ENCODE assay signal across 12 cellular contexts in genomic region chr2:98623657-98624056, GRCh38. TPM values are rescaled to one million over a fixed set of nuclear protein-coding genes. Genes with fewer than 3 reads are reported as not detected.
DNase-seq lines count a peak whose midpoint lies in the region; ATAC-seq, FAIRE-seq and TF ChIP-seq lines count a peak whose summit lies in the region.
"Had no signal": no experiment of that assay in that cellular context is flagged by ENCODE, and none has a peak within 500 bp of the region (broad histone marks: within the 10 kb centered on the region; RNA-seq: fewer than 3 reads in every experiment).

No MANE protein-coding gene starts in this region.

- ATAC-seq in K562 (peak; percentile 29; the same call in 1 of the 3 replicates), left colon (peak; percentile 13), aorta (ENCODE audit: low FRiP score) (peak; percentile 69)
- ATAC-seq in stimulated activated memory B cell treated with anti-CD40 and anti-IgM and Interleukin-4, amounts not matched to agents 10 μg/mL and 1 μg/mL and 100 μg/mL, for 72 hours, result no peak

- dilution Hi-C loops in mammary epithelial cell (cut with HindIII; ENCODE audit: low sequenced_read_pairs), result no loop called here

- H3K36me3 Mint-ChIP-seq in MCF 10A (ENCODE audit: insufficient read depth, unreplicated experiment), result peaks cover 11% of the 10 kb centered on the region
- H3K36me3 Mint-ChIP-seq in stimulated activated memory B cell treated with anti-CD40 and anti-IgM and Interleukin-4, amounts not matched to agents 10 μg/mL and 1 μg/mL and 100 μg/mL, for 72 hours, result peaks cover 7% of the 10 kb centered on the region

- POLR2A ChIA-PET in MCF 10A (lab: Yijun Ruan, JAX), result no interaction called here
- POLR2A ChIA-PET in K562 (lab: Yijun Ruan, JAX), result no interaction called here

- H3K9me2 ChIP-seq in hepatocyte (replicated peaks; ENCODE audit: insufficient read depth), result no peaks in the 10 kb centered on the region

- no peaks in the 10 kb centered on the region for H3K9me1 ChIP-seq in K562 (ENCODE audit: control insufficient read depth, insufficient read depth, low read length)

- H3K27me3 ChIP-seq in mammary epithelial cell (ENCODE audit: insufficient read depth, low read length) (no peaks in the 10 kb centered on the region), K562 (ENCODE audit: control insufficient read depth in 2 of 2, insufficient read depth in 2 of 2, low read length in 2 of 2) (peaks cover 0 to 2% of the 10 kb centered on the region in 2 experiments; a peak in 1 of 5 replicates), aorta (ENCODE audit: control insufficient read depth in 1 of 2, insufficient read depth in 2 of 2, low read length in 1 of 2) (no peaks in the 10 kb centered on the region), hepatocyte (no peaks in the 10 kb centered on the region)

- no peak overlapping the region for H3K4me2 ChIP-seq in mammary epithelial cell (ENCODE audit: insufficient read depth, low read depth, low read length)
- no peak overlapping the region for H3K4me2 ChIP-seq in K562 (ENCODE audit: insufficient read depth, low read length)
- no peak overlapping the region for H3K4me2 ChIP-seq in hepatocyte
- H3K4me2 ChIP-seq: PC-9, smooth muscle cell had no signal

- WGBS in mammary epithelial cell (ENCODE audit: low coverage, missing lambda C conversion rate), result 62% methylated on average over 3 of the region's 5 CpGs
- WGBS in K562 (ENCODE audit: insufficient coverage, low coverage, missing lambda C conversion rate), result 20% methylated on average over 4 of the region's 5 CpGs
- WGBS in aorta, 2 donors, result 73 to 78% methylated on average over 5 of the region's 5 CpGs
- 90% methylated on average over 5 of the region's 5 CpGs for WGBS in hepatocyte (ENCODE audit: low lambda C conversion rate, missing lambda C conversion rate)

- intact Hi-C loops in MCF 10A (cut with micrococcal nuclease) (no loop called here), mammary epithelial cell (cut with micrococcal nuclease) (no loop called here), K562 (cut with micrococcal nuclease) (no loop called here), left colon (cut with DNase I, micrococcal nuclease) (no loop called here), aorta (cut with DNase I) (no loop called here)

- TF ChIP-seq CTCF in MCF 10A (IDR thresholded peaks at IDR 0.05; ENCODE audit: unreplicated experiment), result no peak
- no peak for TF ChIP-seq CTCF in mammary epithelial cell (conservative IDR thresholded peaks at IDR 0.05 in 1 of 2, IDR thresholded peaks at IDR 0.05 in 1 of 2; ENCODE audit: extremely low read depth in 1 of 2, insufficient read depth in 1 of 2, low read depth in 1 of 2, low read length in 2 of 2)
- TF ChIP-seq CTCF in K562 (IDR thresholded peaks at IDR 0.05 in 2 of 3, conservative IDR thresholded peaks at IDR 0.05 in 1 of 3; ENCODE audit: insufficient read depth in 2 of 3, low read depth in 1 of 3, low read length in 3 of 3), result no peak
- TF ChIP-seq CTCF in hepatocyte (IDR thresholded peaks at IDR 0.05; ENCODE audit: poor library complexity), result no peak

- no peaks in the 10 kb centered on the region for H4K20me1 ChIP-seq in mammary epithelial cell (ENCODE audit: insufficient read depth, low read length)
- no peaks in the 10 kb centered on the region for H4K20me1 ChIP-seq in K562 (replicated peaks; ENCODE audit: control insufficient read depth, insufficient read depth, low read length)
- no peaks in the 10 kb centered on the region for H4K20me1 ChIP-seq in hepatocyte (ENCODE audit: insufficient read depth, poor library complexity, severe bottlenecking)

- in situ Hi-C loops in mammary epithelial cell (cut with MboI; ENCODE audit: low sequenced_read_pairs in 2 of 2) (no loop called here), K562 (cut with MboI) (no loop called here)

- H3K27ac Mint-ChIP-seq in MCF 10A (ENCODE audit: low read depth, unreplicated experiment), result no peak overlapping the region
- no peak overlapping the region for H3K27ac Mint-ChIP-seq in stimulated activated memory B cell treated with anti-CD40 and anti-IgM and Interleukin-4, amounts not matched to agents 10 μg/mL and 1 μg/mL and 100 μg/mL, for 72 hours

- H3K9me3 Mint-ChIP-seq in MCF 10A (ENCODE audit: unreplicated experiment), result no peaks in the 10 kb centered on the region
- H3K9me3 Mint-ChIP-seq in stimulated activated memory B cell treated with anti-CD40 and anti-IgM and Interleukin-4, amounts not matched to agents 10 μg/mL and 1 μg/mL and 100 μg/mL, for 72 hours, result no peaks in the 10 kb centered on the region

- H3K9me3 ChIP-seq in mammary epithelial cell (replicated peaks; ENCODE audit: insufficient read depth, low read length), result no peaks in the 10 kb centered on the region
- H3K9me3 ChIP-seq in K562 (replicated peaks; ENCODE audit: control insufficient read depth, insufficient read depth, low read depth, low read length), result no peaks in the 10 kb centered on the region
- no peaks in the 10 kb centered on the region for H3K9me3 ChIP-seq in aorta (ENCODE audit: control insufficient read depth, low read length)
- H3K9me3 ChIP-seq in hepatocyte (ENCODE audit: low read depth), result no peaks in the 10 kb centered on the region

- H3K4me3 Mint-ChIP-seq in MCF 10A (ENCODE audit: unreplicated experiment), result no peak overlapping the region
- no peak overlapping the region for H3K4me3 Mint-ChIP-seq in stimulated activated memory B cell treated with anti-CD40 and anti-IgM and Interleukin-4, amounts not matched to agents 10 μg/mL and 1 μg/mL and 100 μg/mL, for 72 hours

- no peak overlapping the region for H3K4me3 ChIP-seq in mammary epithelial cell (replicated peaks in 1 of 3; ENCODE audit: insufficient read depth in 1 of 3, low read depth in 2 of 3, low read length in 3 of 3)
- no peak overlapping the region for H3K4me3 ChIP-seq in K562
- no peak overlapping the region for H3K4me3 ChIP-seq in aorta (ENCODE audit: low read length in 2 of 2)
- H3K4me3 ChIP-seq in hepatocyte, result no peak overlapping the region
- H3K4me3 ChIP-seq: PC-9, smooth muscle cell had no signal

- H3K27ac ChIP-seq in mammary epithelial cell (ENCODE audit: insufficient read depth, low read depth, low read length) (no peak overlapping the region), K562 (ENCODE audit: extremely low read depth, low read depth, low read length) (no peak overlapping the region), aorta (ENCODE audit: low read depth in 1 of 2, low read length in 2 of 2) (no peak overlapping the region), hepatocyte (no peak overlapping the region)
- H3K27ac ChIP-seq: PC-9 had no signal

- peak; percentile 46 for DNase-seq in MCF 10A (ENCODE audit: unreplicated experiment)
- no peak for DNase-seq in mammary epithelial cell
- no peak for DNase-seq in K562 (ENCODE audit: extremely low read depth in 1 of 4, low spot score in 3 of 4)
- DNase-seq in left colon, result no peak
- peak; percentile 80 to 85 for DNase-seq in aorta
- no peak for DNase-seq in occipital lobe (lab: John Stamatoyannopoulos, UW)
- no peak for DNase-seq in hepatocyte (ENCODE audit: low spot score)
- DNase-seq: NCI-H1694; PC-9; stimulated activated CD8-positive, alpha-beta memory T cell treated with anti-CD3 and anti-CD28 coated beads, Interleukin-4, amount 100 ng/mL, for 48 hours had no signal

- BruUV-seq in MCF 10A (replicated peaks; lab: Mats Ljungman, UMichigan), result no TSS peak
- BruUV-seq in mammary epithelial cell (replicated peaks; lab: Mats Ljungman, UMichigan), result no TSS peak
- no TSS peak for BruUV-seq in K562 (replicated peaks; lab: Mats Ljungman, UMichigan)

- H3K4me1 ChIP-seq in mammary epithelial cell (ENCODE audit: insufficient read depth, low read length), result no peaks in the 10 kb centered on the region
- no peaks in the 10 kb centered on the region for H3K4me1 ChIP-seq in K562 (replicated peaks in 1 of 2; ENCODE audit: control insufficient read depth in 2 of 2, insufficient read depth in 2 of 2, low read length in 2 of 2)
- no peaks in the 10 kb centered on the region for H3K4me1 ChIP-seq in aorta (ENCODE audit: control insufficient read depth in 1 of 2, insufficient read depth in 2 of 2, low read length in 2 of 2)
- no peaks in the 10 kb centered on the region for H3K4me1 ChIP-seq in hepatocyte (ENCODE audit: insufficient read depth)

- no peak for TF ChIP-seq EP300 in K562 (IDR thresholded peaks at IDR 0.05; ENCODE audit: low read length)

- H3K36me3 ChIP-seq in mammary epithelial cell (ENCODE audit: insufficient read depth, low read length) (no peaks in the 10 kb centered on the region), K562 (ENCODE audit: control insufficient read depth, insufficient read depth, low read length) (no peaks in the 10 kb centered on the region), aorta (ENCODE audit: control insufficient read depth in 1 of 2, insufficient read depth in 2 of 2, low read length in 1 of 2) (peaks cover 0 to 3% of the 10 kb centered on the region in 2 donors), hepatocyte (replicated peaks; ENCODE audit: insufficient read depth, low read depth) (no peaks in the 10 kb centered on the region)

- no peaks in the 10 kb centered on the region for H3K27me3 Mint-ChIP-seq in MCF 10A (ENCODE audit: insufficient read depth, unreplicated experiment)
- no peaks in the 10 kb centered on the region for H3K27me3 Mint-ChIP-seq in stimulated activated memory B cell treated with anti-CD40 and anti-IgM and Interleukin-4, amounts not matched to agents 10 μg/mL and 1 μg/mL and 100 μg/mL, for 72 hours

- TF ChIP-seq RAD21 in K562 (CRISPR knock-in tag; conservative IDR thresholded peaks at IDR 0.05 in 1 of 2, IDR thresholded peaks at IDR 0.05 in 1 of 2), result no peak

- CTCF ChIA-PET in MCF 10A (lab: Yijun Ruan, JAX), result interaction anchor here (0.6 to 0.7 kb wide), 2 partner anchors 104 to 149 kb away, joined by 3 read pairs; no protein-coding TSS in a partner anchor
- CTCF ChIA-PET in mammary epithelial cell (lab: Charles Lee; ENCODE audit: low non-redundant PET), result interaction anchor here (0.6 kb wide), 1 partner anchor 29 kb away, joined by 6 read pairs; no protein-coding TSS in a partner anchor
- CTCF ChIA-PET in K562 (lab: Yijun Ruan, JAX; ENCODE audit: low intra/inter-chr PET ratio), result no interaction called here

- FAIRE-seq in K562 (lab: Jason Lieb, UNC), result no peak

- H3K79me2 ChIP-seq in mammary epithelial cell (ENCODE audit: insufficient read depth, low read length) (no peaks in the 10 kb centered on the region), K562 (ENCODE audit: control insufficient read depth, insufficient read depth, low read length) (no peaks in the 10 kb centered on the region), hepatocyte (no peaks in the 10 kb centered on the region)

- no peaks in the 10 kb centered on the region for H3K4me1 Mint-ChIP-seq in MCF 10A (ENCODE audit: insufficient read depth, unreplicated experiment)
- H3K4me1 Mint-ChIP-seq in stimulated activated memory B cell treated with anti-CD40 and anti-IgM and Interleukin-4, amounts not matched to agents 10 μg/mL and 1 μg/mL and 100 μg/mL, for 72 hours, result no peaks in the 10 kb centered on the region

- no peak for TF ChIP-seq POLR2A in K562 (conservative IDR thresholded peaks at IDR 0.05)

- H3K9ac ChIP-seq in mammary epithelial cell (ENCODE audit: insufficient read depth, low read length), result no peak overlapping the region
- no peak overlapping the region for H3K9ac ChIP-seq in K562 (ENCODE audit: insufficient read depth in 1 of 2, low read depth in 2 of 2, low read length in 2 of 2)

- H2AFZ ChIP-seq in mammary epithelial cell (ENCODE audit: low read depth, low read length), result no peak overlapping the region
- H2AFZ ChIP-seq in K562 (ENCODE audit: low read depth, low read length), result no peak overlapping the region
- no peak overlapping the region for H2AFZ ChIP-seq in hepatocyte
- H2AFZ ChIP-seq: PC-9 had no signal

RNA-seq across cellular contexts. Expression of gene UNC50, which starts 15.3 kb away (rescaled TPM):
- total RNA-seq in MCF 10A (2022) (36.9 and 56.4 TPM in 2 replicates), mammary epithelial cell (10 to 100 TPM; 33.0 to 38.4 TPM), K562 (2014; rRNA removed) (30.0 and 30.4 TPM in 2 replicates), K562 (2014; rRNA removed; fragmentation: Illumina TruSeq; extraction: Trizol) (32.5 and 37.9 TPM in 2 replicates), K562 (2015; rRNA removed; fragmentation: Illumina TruSeq; extraction: Trizol) (37.6 and 38.2 TPM in 2 replicates), K562 (2021) (31.2 and 31.9 TPM in 2 replicates), left colon (10 to 100 TPM; 33.0 to 36.5 TPM), aorta (10 to 100 TPM; 33.7 to 39.6 TPM), occipital lobe (51.8 TPM), hepatocyte (64.9 and 80.0 TPM in 2 replicates)
- polyA plus RNA-seq in mammary epithelial cell (33.3 TPM), K562 (2011; rRNA removed) (39.2 and 52.9 TPM in 2 replicates), K562 (2014; fragmentation: Illumina TruSeq; extraction: Trizol) (35.9 and 37.9 TPM in 2 replicates), K562 (2014; fragmentation: Nextera tagmentation; extraction: Ambion mirVana) (10 to 100 TPM; 36.6 to 37.9 TPM), K562 (2014; rRNA removed) (35.3 and 43.4 TPM in 2 replicates), aorta (10 to 100 TPM; 39.7 to 62.5 TPM), hepatocyte (78.8 and 80.4 TPM in 2 replicates)
- 10.7 TPM for polyA minus RNA-seq in mammary epithelial cell
- 38.4 and 53.5 TPM in 2 replicates for total RNA-seq in K562 (2011; cell fraction: chromatin; rRNA removed; ENCODE audit: low replicate concordance)
- total RNA-seq in K562 (2011; cell fraction: nucleolus; rRNA removed), result 35.9 and 36.9 TPM in 2 replicates
- 55.4 and 57.3 TPM in 2 replicates for total RNA-seq in K562 (2011; cell fraction: nucleoplasm; rRNA removed)
- 21.7 and 46.9 TPM in 2 replicates for polyA plus RNA-seq in K562 (2011; cell fraction: cytosol; rRNA removed)
- polyA plus RNA-seq in K562 (2011; cell fraction: nucleus; rRNA removed), result 30.0 and 45.2 TPM in 2 replicates
- polyA plus RNA-seq in K562 (2012), result 30.5 and 41.6 TPM in 2 replicates
- polyA minus RNA-seq in K562 (2011; rRNA and poly(A)+ RNA removed), result 19.8 and 20.4 TPM in 2 replicates
- polyA minus RNA-seq in K562 (2011; cell fraction: cytosol; rRNA and poly(A)+ RNA removed), result 7.1 and 9.1 TPM in 2 replicates
- 14.7 and 25.9 TPM in 2 replicates for polyA minus RNA-seq in K562 (2011; cell fraction: nucleus; rRNA and poly(A)+ RNA removed)

RNA-seq across cellular contexts. Expression of gene COA5, which starts 15.3 kb away (rescaled TPM):
- total RNA-seq in MCF 10A (2022) (22.8 and 29.6 TPM in 2 replicates), mammary epithelial cell (10 to 100 TPM; 16.5 to 20.5 TPM), K562 (2014; rRNA removed) (41.6 and 43.3 TPM in 2 replicates), K562 (2014; rRNA removed; fragmentation: Illumina TruSeq; extraction: Trizol) (41.7 and 43.4 TPM in 2 replicates), K562 (2015; rRNA removed; fragmentation: Illumina TruSeq; extraction: Trizol) (27.6 and 30.2 TPM in 2 replicates), K562 (2021) (33.4 and 33.9 TPM in 2 replicates), left colon (10 to 100 TPM; 20.3 to 23.6 TPM), aorta (10 to 100 TPM; 18.1 to 31.1 TPM), occipital lobe (61.0 TPM), hepatocyte (50.7 and 58.4 TPM in 2 replicates)
- polyA plus RNA-seq in mammary epithelial cell (17.0 TPM), K562 (2011; rRNA removed) (50.7 and 54.7 TPM in 2 replicates), K562 (2014; fragmentation: Illumina TruSeq; extraction: Trizol) (27.2 and 27.6 TPM in 2 replicates), K562 (2014; fragmentation: Nextera tagmentation; extraction: Ambion mirVana) (10 to 100 TPM; 17.9 to 23.6 TPM), K562 (2014; rRNA removed) (60.4 and 77.6 TPM in 2 replicates), aorta (10 to 100 TPM; 43.5 to 60.3 TPM), hepatocyte (48.8 and 49.9 TPM in 2 replicates)
- polyA minus RNA-seq in mammary epithelial cell, result 3.6 TPM
- total RNA-seq in K562 (2011; cell fraction: chromatin; rRNA removed; ENCODE audit: low replicate concordance), result 15.0 and 30.4 TPM in 2 replicates
- 18.6 and 22.3 TPM in 2 replicates for total RNA-seq in K562 (2011; cell fraction: nucleolus; rRNA removed)
- total RNA-seq in K562 (2011; cell fraction: nucleoplasm; rRNA removed), result 30.0 and 40.5 TPM in 2 replicates
- polyA plus RNA-seq in K562 (2011; cell fraction: cytosol; rRNA removed), result 13.8 and 32.7 TPM in 2 replicates
- polyA plus RNA-seq in K562 (2011; cell fraction: nucleus; rRNA removed), result 46.8 and 52.2 TPM in 2 replicates
- 41.7 and 56.9 TPM in 2 replicates for polyA plus RNA-seq in K562 (2012)
- 12.0 and 12.4 TPM in 2 replicates for polyA minus RNA-seq in K562 (2011; rRNA and poly(A)+ RNA removed)
- polyA minus RNA-seq in K562 (2011; cell fraction: cytosol; rRNA and poly(A)+ RNA removed), result 9.8 and 11.1 TPM in 2 replicates
- 25.6 and 30.7 TPM in 2 replicates for polyA minus RNA-seq in K562 (2011; cell fraction: nucleus; rRNA and poly(A)+ RNA removed)

Comparison
In these comparisons a context has a peak if more than half of its experiments do, and no peak if none do; other contexts are left out.
1. DNase-seq: peak in MCF 10A (single experiment) and aorta (2 of 2); none in mammary epithelial cell (single experiment), K562 (0 of 4), left colon (0 of 2), occipital lobe (single experiment) and hepatocyte (single experiment).